ENCODE assay signal across 1 cellular context in the genomic region with DNA sequence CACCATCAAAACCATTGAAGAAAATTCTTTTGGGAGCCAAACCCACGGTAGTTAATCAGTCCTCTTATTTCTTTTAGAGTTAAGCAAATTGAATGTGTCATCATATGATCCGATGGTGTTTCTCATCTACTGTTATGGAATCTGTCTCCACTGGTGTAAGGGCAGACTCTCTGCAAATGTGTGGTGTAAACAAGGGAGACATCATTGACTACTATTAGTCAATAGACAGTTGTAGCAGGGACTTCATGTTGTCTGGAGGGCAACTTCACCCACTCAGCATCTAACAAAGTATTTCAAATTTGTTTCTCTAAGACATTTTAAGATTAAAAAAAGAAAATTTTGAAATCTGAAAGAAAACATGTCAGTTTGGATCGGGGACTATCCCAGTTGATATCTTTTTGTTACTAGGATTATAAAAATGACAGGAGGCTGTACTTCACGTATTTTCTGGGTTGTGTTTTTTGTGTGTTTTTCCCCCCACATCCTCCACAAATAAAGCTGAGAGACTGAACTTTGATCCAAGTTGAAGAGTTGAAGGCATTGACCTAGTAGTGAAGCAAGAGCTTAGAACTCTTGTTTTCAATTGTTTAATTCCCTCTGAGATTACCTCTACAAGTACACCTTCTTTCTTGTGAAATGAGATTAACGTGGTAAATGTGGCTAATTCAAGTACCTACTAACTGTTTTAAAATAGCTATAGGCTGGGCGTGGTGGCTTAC.
A peak's percentile ranks its signal among the peaks of the same experiment; 100 is the strongest.
TF ChIP-seq lines count a peak whose summit lies in the region.

No MANE protein-coding gene starts in this region.

TF ChIP-seq in HepG2, 621 proteins besides CTCF, POLR2A, EP300 and RAD21 (continued from another document and continues in another):
- TF ChIP-seq, protein P1, sequence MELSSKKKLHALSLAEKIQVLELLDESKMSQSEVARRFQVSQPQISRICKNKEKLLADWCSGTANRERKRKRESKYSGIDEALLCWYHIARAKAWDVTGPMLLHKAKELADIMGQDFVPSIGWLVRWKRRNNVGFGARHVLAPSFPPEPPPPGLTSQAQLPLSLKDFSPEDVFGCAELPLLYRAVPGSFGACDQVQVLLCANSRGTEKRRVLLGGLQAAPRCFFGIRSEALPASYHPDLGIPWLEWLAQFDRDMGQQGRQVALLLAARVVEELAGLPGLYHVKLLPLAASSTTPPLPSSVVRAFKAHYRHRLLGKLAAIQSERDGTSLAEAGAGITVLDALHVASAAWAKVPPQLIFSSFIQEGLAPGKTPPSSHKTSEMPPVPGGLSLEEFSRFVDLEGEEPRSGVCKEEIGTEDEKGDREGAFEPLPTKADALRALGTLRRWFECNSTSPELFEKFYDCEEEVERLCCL (CRISPR knock-in tag; IDR thresholded peaks at IDR 0.05; ENCODE audit: borderline replicate concordance), result no peak
- TF ChIP-seq SMARCE1 (IDR thresholded peaks at IDR 0.05; ENCODE audit: borderline replicate concordance) (no peak), PRPF4 (IDR thresholded peaks at IDR 0.05; ENCODE audit: low read depth, low read length, poor library complexity, severe bottlenecking) (no peak), MIER3 (CRISPR knock-in tag; IDR thresholded peaks at IDR 0.05; ENCODE audit: borderline replicate concordance) (no peak; the same call in 1 of the 2 replicates), PHF8 (CRISPR knock-in tag; IDR thresholded peaks at IDR 0.05) (no peak), CEBPB (IDR thresholded peaks at IDR 0.05; ENCODE audit: borderline replicate concordance, low read depth, low read length) (peak; percentile 69; the same call in 1 of the 2 replicates), ZNF3 (CRISPR knock-in tag; IDR thresholded peaks at IDR 0.05) (no peak), ZNF337 (CRISPR knock-in tag; IDR thresholded peaks at IDR 0.05; ENCODE audit: borderline replicate concordance, low read depth) (no peak), ARNT (IDR thresholded peaks at IDR 0.05) (no peak), NCOR1 (IDR thresholded peaks at IDR 0.05; ENCODE audit: borderline replicate concordance, low read length) (peak; percentile 56), ZNF607 (CRISPR knock-in tag; IDR thresholded peaks at IDR 0.05; ENCODE audit: borderline replicate concordance) (no peak), NR2C2 (CRISPR knock-in tag; IDR thresholded peaks at IDR 0.05; ENCODE audit: borderline replicate concordance) (peak; percentile 24; the same call in 1 of the 2 replicates), MAFK (conservative IDR thresholded peaks at IDR 0.05 in 1 of 2, IDR thresholded peaks at IDR 0.05 in 1 of 2; ENCODE audit: low read length in 2 of 2) (no peak), ZNF274 (CRISPR knock-in tag; IDR thresholded peaks at IDR 0.05) (no peak), ZNF772 (CRISPR knock-in tag; IDR thresholded peaks at IDR 0.05) (no peak), RXRB (CRISPR knock-in tag; IDR thresholded peaks at IDR 0.05; ENCODE audit: borderline replicate concordance) (peak; percentile 50; the same call in 1 of the 2 replicates), XRCC5 (optimal IDR thresholded peaks at IDR 0.05; ENCODE audit: low read length) (no peak), CHCHD3 (CRISPR knock-in tag; IDR thresholded peaks at IDR 0.05) (no peak), RBFOX2 (IDR thresholded peaks at IDR 0.05; ENCODE audit: low read depth, low read length) (no peak)
- TF ChIP-seq, protein P2, sequence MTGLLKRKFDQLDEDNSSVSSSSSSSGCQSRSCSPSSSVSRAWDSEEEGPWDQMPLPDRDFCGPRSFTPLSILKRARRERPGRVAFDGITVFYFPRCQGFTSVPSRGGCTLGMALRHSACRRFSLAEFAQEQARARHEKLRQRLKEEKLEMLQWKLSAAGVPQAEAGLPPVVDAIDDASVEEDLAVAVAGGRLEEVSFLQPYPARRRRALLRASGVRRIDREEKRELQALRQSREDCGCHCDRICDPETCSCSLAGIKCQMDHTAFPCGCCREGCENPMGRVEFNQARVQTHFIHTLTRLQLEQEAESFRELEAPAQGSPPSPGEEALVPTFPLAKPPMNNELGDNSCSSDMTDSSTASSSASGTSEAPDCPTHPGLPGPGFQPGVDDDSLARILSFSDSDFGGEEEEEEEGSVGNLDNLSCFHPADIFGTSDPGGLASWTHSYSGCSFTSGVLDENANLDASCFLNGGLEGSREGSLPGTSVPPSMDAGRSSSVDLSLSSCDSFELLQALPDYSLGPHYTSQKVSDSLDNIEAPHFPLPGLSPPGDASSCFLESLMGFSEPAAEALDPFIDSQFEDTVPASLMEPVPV (CRISPR knock-in tag; IDR thresholded peaks at IDR 0.05), result no peak
- TF ChIP-seq, protein P3, sequence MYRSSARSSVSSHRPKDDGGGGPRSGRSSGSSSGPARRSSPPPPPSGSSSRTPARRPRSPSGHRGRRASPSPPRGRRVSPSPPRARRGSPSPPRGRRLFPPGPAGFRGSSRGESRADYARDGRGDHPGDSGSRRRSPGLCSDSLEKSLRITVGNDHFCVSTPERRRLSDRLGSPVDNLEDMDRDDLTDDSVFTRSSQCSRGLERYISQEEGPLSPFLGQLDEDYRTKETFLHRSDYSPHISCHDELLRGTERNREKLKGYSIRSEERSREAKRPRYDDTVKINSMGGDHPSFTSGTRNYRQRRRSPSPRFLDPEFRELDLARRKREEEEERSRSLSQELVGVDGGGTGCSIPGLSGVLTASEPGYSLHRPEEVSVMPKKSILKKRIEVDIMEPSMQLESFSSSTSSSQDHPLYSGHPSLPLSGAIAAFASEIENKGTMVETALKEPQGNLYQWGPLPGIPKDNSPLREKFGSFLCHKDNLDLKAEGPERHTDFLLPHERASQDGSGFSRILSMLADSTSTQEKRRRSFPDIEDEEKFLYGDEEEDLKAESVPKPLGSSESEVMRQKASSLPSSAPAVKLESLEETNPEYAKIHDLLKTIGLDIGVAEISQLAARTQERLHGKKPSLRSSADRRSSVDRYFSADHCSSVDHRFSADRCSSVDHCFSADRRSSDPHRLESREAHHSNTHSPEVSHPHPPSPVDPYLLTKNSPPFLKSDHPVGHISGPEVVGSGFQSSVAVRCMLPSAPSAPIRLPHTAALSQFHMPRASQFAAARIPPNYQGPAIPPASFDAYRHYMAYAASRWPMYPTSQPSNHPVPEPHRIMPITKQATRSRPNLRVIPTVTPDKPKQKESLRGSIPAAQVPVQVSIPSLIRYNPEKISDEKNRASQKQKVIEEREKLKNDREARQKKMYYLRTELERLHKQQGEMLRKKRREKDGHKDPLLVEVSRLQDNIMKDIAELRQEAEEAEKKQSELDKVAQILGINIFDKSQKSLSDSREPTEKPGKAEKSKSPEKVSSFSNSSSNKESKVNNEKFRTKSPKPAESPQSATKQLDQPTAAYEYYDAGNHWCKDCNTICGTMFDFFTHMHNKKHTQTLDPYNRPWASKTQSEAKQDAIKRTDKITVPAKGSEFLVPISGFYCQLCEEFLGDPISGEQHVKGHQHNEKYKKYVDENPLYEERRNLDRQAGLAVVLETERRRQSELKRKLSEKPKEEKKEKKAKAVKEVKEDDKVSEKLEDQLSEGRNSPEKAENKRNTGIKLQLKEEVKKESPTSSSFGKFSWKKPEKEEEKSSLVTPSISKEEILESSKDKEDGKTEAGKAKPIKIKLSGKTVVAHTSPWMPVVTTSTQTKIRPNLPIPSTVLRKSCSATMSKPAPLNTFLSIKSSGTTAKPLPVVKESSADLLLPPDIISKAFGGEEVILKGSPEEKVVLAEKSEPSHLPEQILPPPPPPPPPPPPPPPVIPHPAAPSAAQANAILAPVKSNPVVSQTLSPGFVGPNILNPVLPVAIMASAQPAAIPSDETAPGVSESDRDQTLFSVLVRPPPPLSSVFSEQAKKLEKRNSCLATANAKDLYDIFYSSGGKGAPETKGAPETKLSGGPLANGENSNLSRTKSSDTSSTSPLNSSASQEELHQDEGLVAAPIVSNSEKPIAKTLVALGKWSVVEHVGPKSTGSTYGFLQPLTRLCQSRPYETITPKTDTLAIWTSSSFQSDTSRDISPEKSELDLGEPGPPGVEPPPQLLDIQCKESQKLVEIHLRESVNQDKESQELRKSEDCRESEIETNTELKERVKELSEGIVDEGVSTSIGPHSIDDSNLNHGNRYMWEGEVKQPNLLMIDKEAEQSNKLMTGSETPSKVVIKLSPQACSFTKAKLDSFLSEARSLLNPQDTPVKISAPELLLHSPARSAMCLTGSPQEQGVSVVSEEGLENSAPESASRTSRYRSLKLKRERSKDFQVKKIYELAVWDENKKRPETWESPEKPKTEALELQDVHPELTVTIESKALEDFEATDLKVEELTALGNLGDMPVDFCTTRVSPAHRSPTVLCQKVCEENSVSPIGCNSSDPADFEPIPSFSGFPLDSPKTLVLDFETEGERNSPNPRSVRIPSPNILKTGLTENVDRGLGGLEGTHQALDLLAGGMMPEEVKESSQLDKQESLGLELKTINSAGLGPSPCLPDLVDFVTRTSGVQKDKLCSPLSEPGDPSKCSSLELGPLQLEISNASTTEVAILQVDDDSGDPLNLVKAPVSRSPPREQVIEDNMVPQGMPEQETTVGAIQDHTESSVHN (CRISPR knock-in tag; IDR thresholded peaks at IDR 0.05), result no peak
- TF ChIP-seq, protein P4, sequence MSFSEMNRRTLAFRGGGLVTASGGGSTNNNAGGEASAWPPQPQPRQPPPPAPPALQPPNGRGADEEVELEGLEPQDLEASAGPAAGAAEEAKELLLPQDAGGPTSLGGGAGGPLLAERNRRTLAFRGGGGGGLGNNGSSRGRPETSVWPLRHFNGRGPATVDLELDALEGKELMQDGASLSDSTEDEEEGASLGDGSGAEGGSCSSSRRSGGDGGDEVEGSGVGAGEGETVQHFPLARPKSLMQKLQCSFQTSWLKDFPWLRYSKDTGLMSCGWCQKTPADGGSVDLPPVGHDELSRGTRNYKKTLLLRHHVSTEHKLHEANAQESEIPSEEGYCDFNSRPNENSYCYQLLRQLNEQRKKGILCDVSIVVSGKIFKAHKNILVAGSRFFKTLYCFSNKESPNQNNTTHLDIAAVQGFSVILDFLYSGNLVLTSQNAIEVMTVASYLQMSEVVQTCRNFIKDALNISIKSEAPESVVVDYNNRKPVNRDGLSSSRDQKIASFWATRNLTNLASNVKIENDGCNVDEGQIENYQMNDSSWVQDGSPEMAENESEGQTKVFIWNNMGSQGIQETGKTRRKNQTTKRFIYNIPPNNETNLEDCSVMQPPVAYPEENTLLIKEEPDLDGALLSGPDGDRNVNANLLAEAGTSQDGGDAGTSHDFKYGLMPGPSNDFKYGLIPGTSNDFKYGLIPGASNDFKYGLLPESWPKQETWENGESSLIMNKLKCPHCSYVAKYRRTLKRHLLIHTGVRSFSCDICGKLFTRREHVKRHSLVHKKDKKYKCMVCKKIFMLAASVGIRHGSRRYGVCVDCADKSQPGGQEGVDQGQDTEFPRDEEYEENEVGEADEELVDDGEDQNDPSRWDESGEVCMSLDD (CRISPR knock-in tag; IDR thresholded peaks at IDR 0.05; ENCODE audit: borderline replicate concordance), result no peak
- TF ChIP-seq, protein P5, sequence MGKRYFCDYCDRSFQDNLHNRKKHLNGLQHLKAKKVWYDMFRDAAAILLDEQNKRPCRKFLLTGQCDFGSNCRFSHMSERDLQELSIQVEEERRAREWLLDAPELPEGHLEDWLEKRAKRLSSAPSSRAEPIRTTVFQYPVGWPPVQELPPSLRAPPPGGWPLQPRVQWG (CRISPR knock-in tag; IDR thresholded peaks at IDR 0.05; ENCODE audit: borderline replicate concordance, low read depth), result no peak
- TF ChIP-seq, protein P6, sequence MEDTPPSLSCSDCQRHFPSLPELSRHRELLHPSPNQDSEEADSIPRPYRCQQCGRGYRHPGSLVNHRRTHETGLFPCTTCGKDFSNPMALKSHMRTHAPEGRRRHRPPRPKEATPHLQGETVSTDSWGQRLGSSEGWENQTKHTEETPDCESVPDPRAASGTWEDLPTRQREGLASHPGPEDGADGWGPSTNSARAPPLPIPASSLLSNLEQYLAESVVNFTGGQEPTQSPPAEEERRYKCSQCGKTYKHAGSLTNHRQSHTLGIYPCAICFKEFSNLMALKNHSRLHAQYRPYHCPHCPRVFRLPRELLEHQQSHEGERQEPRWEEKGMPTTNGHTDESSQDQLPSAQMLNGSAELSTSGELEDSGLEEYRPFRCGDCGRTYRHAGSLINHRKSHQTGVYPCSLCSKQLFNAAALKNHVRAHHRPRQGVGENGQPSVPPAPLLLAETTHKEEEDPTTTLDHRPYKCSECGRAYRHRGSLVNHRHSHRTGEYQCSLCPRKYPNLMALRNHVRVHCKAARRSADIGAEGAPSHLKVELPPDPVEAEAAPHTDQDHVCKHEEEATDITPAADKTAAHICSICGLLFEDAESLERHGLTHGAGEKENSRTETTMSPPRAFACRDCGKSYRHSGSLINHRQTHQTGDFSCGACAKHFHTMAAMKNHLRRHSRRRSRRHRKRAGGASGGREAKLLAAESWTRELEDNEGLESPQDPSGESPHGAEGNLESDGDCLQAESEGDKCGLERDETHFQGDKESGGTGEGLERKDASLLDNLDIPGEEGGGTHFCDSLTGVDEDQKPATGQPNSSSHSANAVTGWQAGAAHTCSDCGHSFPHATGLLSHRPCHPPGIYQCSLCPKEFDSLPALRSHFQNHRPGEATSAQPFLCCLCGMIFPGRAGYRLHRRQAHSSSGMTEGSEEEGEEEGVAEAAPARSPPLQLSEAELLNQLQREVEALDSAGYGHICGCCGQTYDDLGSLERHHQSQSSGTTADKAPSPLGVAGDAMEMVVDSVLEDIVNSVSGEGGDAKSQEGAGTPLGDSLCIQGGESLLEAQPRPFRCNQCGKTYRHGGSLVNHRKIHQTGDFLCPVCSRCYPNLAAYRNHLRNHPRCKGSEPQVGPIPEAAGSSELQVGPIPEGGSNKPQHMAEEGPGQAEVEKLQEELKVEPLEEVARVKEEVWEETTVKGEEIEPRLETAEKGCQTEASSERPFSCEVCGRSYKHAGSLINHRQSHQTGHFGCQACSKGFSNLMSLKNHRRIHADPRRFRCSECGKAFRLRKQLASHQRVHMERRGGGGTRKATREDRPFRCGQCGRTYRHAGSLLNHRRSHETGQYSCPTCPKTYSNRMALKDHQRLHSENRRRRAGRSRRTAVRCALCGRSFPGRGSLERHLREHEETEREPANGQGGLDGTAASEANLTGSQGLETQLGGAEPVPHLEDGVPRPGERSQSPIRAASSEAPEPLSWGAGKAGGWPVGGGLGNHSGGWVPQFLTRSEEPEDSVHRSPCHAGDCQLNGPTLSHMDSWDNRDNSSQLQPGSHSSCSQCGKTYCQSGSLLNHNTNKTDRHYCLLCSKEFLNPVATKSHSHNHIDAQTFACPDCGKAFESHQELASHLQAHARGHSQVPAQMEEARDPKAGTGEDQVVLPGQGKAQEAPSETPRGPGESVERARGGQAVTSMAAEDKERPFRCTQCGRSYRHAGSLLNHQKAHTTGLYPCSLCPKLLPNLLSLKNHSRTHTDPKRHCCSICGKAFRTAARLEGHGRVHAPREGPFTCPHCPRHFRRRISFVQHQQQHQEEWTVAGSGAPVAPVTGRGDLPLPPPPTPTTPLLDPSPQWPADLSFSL (CRISPR knock-in tag; IDR thresholded peaks at IDR 0.05), result 0 out of 2 replicates have a peak, but pooled peaks have one; percentile 41
- TF ChIP-seq, protein P7, sequence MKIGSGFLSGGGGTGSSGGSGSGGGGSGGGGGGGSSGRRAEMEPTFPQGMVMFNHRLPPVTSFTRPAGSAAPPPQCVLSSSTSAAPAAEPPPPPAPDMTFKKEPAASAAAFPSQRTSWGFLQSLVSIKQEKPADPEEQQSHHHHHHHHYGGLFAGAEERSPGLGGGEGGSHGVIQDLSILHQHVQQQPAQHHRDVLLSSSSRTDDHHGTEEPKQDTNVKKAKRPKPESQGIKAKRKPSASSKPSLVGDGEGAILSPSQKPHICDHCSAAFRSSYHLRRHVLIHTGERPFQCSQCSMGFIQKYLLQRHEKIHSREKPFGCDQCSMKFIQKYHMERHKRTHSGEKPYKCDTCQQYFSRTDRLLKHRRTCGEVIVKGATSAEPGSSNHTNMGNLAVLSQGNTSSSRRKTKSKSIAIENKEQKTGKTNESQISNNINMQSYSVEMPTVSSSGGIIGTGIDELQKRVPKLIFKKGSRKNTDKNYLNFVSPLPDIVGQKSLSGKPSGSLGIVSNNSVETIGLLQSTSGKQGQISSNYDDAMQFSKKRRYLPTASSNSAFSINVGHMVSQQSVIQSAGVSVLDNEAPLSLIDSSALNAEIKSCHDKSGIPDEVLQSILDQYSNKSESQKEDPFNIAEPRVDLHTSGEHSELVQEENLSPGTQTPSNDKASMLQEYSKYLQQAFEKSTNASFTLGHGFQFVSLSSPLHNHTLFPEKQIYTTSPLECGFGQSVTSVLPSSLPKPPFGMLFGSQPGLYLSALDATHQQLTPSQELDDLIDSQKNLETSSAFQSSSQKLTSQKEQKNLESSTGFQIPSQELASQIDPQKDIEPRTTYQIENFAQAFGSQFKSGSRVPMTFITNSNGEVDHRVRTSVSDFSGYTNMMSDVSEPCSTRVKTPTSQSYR (CRISPR knock-in tag; IDR thresholded peaks at IDR 0.05; ENCODE audit: borderline replicate concordance), result 0 out of 2 replicates have a peak, but pooled peaks have one; percentile 8
